In genomic region chr7:27605283-27605682, GRCh38 we compare ENCODE assay signal across 19 cellular contexts. TPM values are rescaled to one million over a fixed set of nuclear protein-coding genes. Genes with fewer than 3 reads are reported as not detected.
DNase-seq lines count a peak whose midpoint lies in the region; ATAC-seq, FAIRE-seq and TF ChIP-seq lines count a peak whose summit lies in the region.
"Had no signal": no experiment of that assay in that cellular context is flagged by ENCODE, and none has a peak within 500 bp of the region (broad histone marks: within the 10 kb centered on the region; RNA-seq: fewer than 3 reads in every experiment).

No MANE protein-coding gene starts in this region.

- H3K79me2 ChIP-seq in Loucy (ENCODE audit: insufficient read depth, low read length) = no peaks in the 10 kb centered on the region
- no peaks in the 10 kb centered on the region for H3K79me2 ChIP-seq in K562 (ENCODE audit: control insufficient read depth, insufficient read depth, low read length)

- H3K4ac ChIP-seq in mesenchymal stem cell (ENCODE audit: low read depth in 1 of 2, low read length in 2 of 2) = no peak overlapping the region

- no peak overlapping the region for H2AK5ac ChIP-seq in mesenchymal stem cell (ENCODE audit: low read length, severe bottlenecking)

- H2BK15ac ChIP-seq in mesenchymal stem cell (ENCODE audit: low read depth, poor library complexity, severe bottlenecking) = no peak overlapping the region

- H2AFZ ChIP-seq in Loucy (ENCODE audit: low read length) (no peak overlapping the region), K562 (ENCODE audit: low read depth, low read length) (no peak overlapping the region), mesenchymal stem cell (ENCODE audit: low read depth, low read length) (no peak overlapping the region)

- H3K27ac Mint-ChIP-seq in endothelial cell (ENCODE audit: unreplicated experiment) = no peak overlapping the region
- H3K27ac Mint-ChIP-seq: activated T-helper 17 cell treated with anti-CD3 and anti-CD28 coated beads, Interleukin-2, amount 50 U/mL, for 72 hours; CD4-positive, CD25-positive, alpha-beta regulatory T cell had no signal

- no peak overlapping the region for H2BK120ac ChIP-seq in mesenchymal stem cell (ENCODE audit: low read depth, low read length)

- H3K27me3 Mint-ChIP-seq in endothelial cell (ENCODE audit: unreplicated experiment) = no peaks in the 10 kb centered on the region
- H3K27me3 Mint-ChIP-seq: activated T-helper 17 cell treated with anti-CD3 and anti-CD28 coated beads, Interleukin-2, amount 50 U/mL, for 72 hours; CD4-positive, CD25-positive, alpha-beta regulatory T cell had no signal

- ATAC-seq in K562 (no peak), GM21515 (IDR thresholded peaks at IDR 0.05; ENCODE audit: unreplicated experiment) (no peak), left colon (no peak)
- ATAC-seq: activated T-helper 17 cell treated with anti-CD3 and anti-CD28 coated beads, Interleukin-2, amount 50 U/mL, for 72 hours had no signal

- no peak for TF ChIP-seq POLR2A in K562 (conservative IDR thresholded peaks at IDR 0.05)

- H3K23ac ChIP-seq in mesenchymal stem cell (ENCODE audit: low read length in 2 of 2) = no peak overlapping the region

- no peak overlapping the region for H2BK12ac ChIP-seq in mesenchymal stem cell (ENCODE audit: low read length in 2 of 2)

- H3F3A ChIP-seq in Loucy (ENCODE audit: low read depth) = peaks cover 11% of the 10 kb centered on the region

- H3K36me3 ChIP-seq in Loucy (ENCODE audit: insufficient read depth, low read length) (no peaks in the 10 kb centered on the region), K562 (ENCODE audit: control insufficient read depth, insufficient read depth, low read length) (no peaks in the 10 kb centered on the region), mesenchymal stem cell (ENCODE audit: control insufficient read depth in 1 of 2, insufficient read depth in 2 of 2, low read depth in 1 of 2, low read length in 2 of 2) (no peaks in the 10 kb centered on the region)
- H3K36me3 ChIP-seq: breast epithelium, left ventricle myocardium inferior, Peyer's patch, suprapubic skin had no signal

- DNase-seq in K562 (ENCODE audit: extremely low read depth in 1 of 4, low spot score in 3 of 4) (no peak), mesenchymal stem cell (no peak), endothelial cell (ENCODE audit: low spot score) (no peak), left colon (no peak)
- no peak for DNase-seq in effector CD8-positive, alpha-beta T cell (lab: John Stamatoyannopoulos, UW)
- DNase-seq: activated CD4-positive, alpha-beta T cell treated with anti-CD3 and anti-CD28 coated beads for 4 hours; cortex of kidney; left ventricle myocardium inferior; occipital lobe; Peyer's patch; retina; stimulated activated CD4-positive, alpha-beta T cell treated with anti-CD3 and anti-CD28 coated beads, Interleukin-15, amount 100 ng/mL, for 24 hours had no signal

- no peak overlapping the region for H4K91ac ChIP-seq in mesenchymal stem cell (ENCODE audit: low read length)

- intact Hi-C loops in K562 (cut with micrococcal nuclease) (no loop called here), left colon (cut with DNase I, micrococcal nuclease) (no loop called here)

- H3K9me3 Mint-ChIP-seq in endothelial cell (ENCODE audit: unreplicated experiment) = no peaks in the 10 kb centered on the region
- H3K9me3 Mint-ChIP-seq: activated T-helper 17 cell treated with anti-CD3 and anti-CD28 coated beads, Interleukin-2, amount 50 U/mL, for 72 hours; CD4-positive, CD25-positive, alpha-beta regulatory T cell had no signal

- no peaks in the 10 kb centered on the region for H3K9me1 ChIP-seq in K562 (ENCODE audit: control insufficient read depth, insufficient read depth, low read length)

- no peak; the same call in 1 of the 2 replicates for TF ChIP-seq CTCF in Loucy (conservative IDR thresholded peaks at IDR 0.05; ENCODE audit: low read length)
- no peak for TF ChIP-seq CTCF in K562 (IDR thresholded peaks at IDR 0.05 in 2 of 3, conservative IDR thresholded peaks at IDR 0.05 in 1 of 3; ENCODE audit: insufficient read depth in 2 of 3, low read depth in 1 of 3, low read length in 3 of 3)
- no peak for TF ChIP-seq CTCF in endothelial cell (IDR thresholded peaks at IDR 0.05; ENCODE audit: unreplicated experiment)

- no peak overlapping the region for H3K27ac ChIP-seq in K562 (ENCODE audit: extremely low read depth, low read depth, low read length)
- no peak overlapping the region for H3K27ac ChIP-seq in mesenchymal stem cell (ENCODE audit: low read length, poor library complexity, severe bottlenecking)
- H3K27ac ChIP-seq: breast epithelium, left ventricle myocardium inferior, Peyer's patch, suprapubic skin had no signal

- peaks cover 5% of the 10 kb centered on the region for H4K20me1 ChIP-seq in Loucy (ENCODE audit: insufficient read depth, low read length, poor library complexity, severe bottlenecking)
- no peaks in the 10 kb centered on the region for H4K20me1 ChIP-seq in K562 (replicated peaks; ENCODE audit: control insufficient read depth, insufficient read depth, low read length)

- no CpG with 5 or more reads among the region's 2 CpGs for WGBS in K562 (ENCODE audit: insufficient coverage, low coverage, missing lambda C conversion rate)
- WGBS in mesenchymal stem cell = no CpG with 5 or more reads among the region's 2 CpGs

- TF ChIP-seq EP300 in K562 (IDR thresholded peaks at IDR 0.05; ENCODE audit: low read length) = no peak

- H3K4me3 Mint-ChIP-seq in endothelial cell (ENCODE audit: unreplicated experiment) = no peak overlapping the region
- H3K4me3 Mint-ChIP-seq: activated T-helper 17 cell treated with anti-CD3 and anti-CD28 coated beads, Interleukin-2, amount 50 U/mL, for 72 hours; CD4-positive, CD25-positive, alpha-beta regulatory T cell had no signal

- H3K4me1 ChIP-seq in Loucy (ENCODE audit: insufficient read depth, low read length, poor library complexity, severe bottlenecking) (peaks cover 64% of the 10 kb centered on the region), K562 (replicated peaks in 1 of 2; ENCODE audit: control insufficient read depth in 2 of 2, insufficient read depth in 2 of 2, low read length in 2 of 2) (peaks cover 0 to 8% of the 10 kb centered on the region in 2 experiments; a peak in 3 of 5 replicates), mesenchymal stem cell (ENCODE audit: control insufficient read depth, insufficient read depth, low read depth, low read length) (peaks cover 2% of the 10 kb centered on the region)
- H3K4me1 ChIP-seq: breast epithelium, suprapubic skin had no signal

- no peaks in the 10 kb centered on the region for H3K9me3 ChIP-seq in Loucy (ENCODE audit: insufficient read depth, low read depth, low read length)
- H3K9me3 ChIP-seq in K562 (replicated peaks; ENCODE audit: control insufficient read depth, insufficient read depth, low read depth, low read length) = no peaks in the 10 kb centered on the region
- H3K9me3 ChIP-seq in mesenchymal stem cell (ENCODE audit: control insufficient read depth, low read length) = no peaks in the 10 kb centered on the region
- H3K9me3 ChIP-seq: breast epithelium, left ventricle myocardium inferior, Peyer's patch, suprapubic skin had no signal

- no peak overlapping the region for H3K14ac ChIP-seq in mesenchymal stem cell (ENCODE audit: low read length in 2 of 2)

- no peak overlapping the region for H2BK5ac ChIP-seq in mesenchymal stem cell (ENCODE audit: low read depth, low read length, poor library complexity, severe bottlenecking)

- H3K9me2 ChIP-seq in Loucy (replicated peaks; ENCODE audit: low read depth, low read length) = no peaks in the 10 kb centered on the region

- TF ChIP-seq RAD21 in K562 (CRISPR knock-in tag; conservative IDR thresholded peaks at IDR 0.05 in 1 of 2, IDR thresholded peaks at IDR 0.05 in 1 of 2) = no peak

- no peak for FAIRE-seq in K562 (lab: Jason Lieb, UNC)

- no peaks in the 10 kb centered on the region for H3K36me3 Mint-ChIP-seq in endothelial cell (ENCODE audit: low read depth, unreplicated experiment)

- BruUV-seq in K562 (replicated peaks; lab: Mats Ljungman, UMichigan) = no TSS peak

- in situ Hi-C loops in K562 (cut with MboI) = no loop called here

- H3K9ac ChIP-seq in Loucy (ENCODE audit: low read depth, low read length, poor library complexity, severe bottlenecking) = peak overlapping the region; percentile 47
- H3K9ac ChIP-seq in K562 (ENCODE audit: insufficient read depth in 1 of 2, low read depth in 2 of 2, low read length in 2 of 2) = no peak overlapping the region
- peak overlapping the region; percentile 49 for H3K9ac ChIP-seq in mesenchymal stem cell (ENCODE audit: low read length)

- peaks cover 21% of the 10 kb centered on the region for H3K4me1 Mint-ChIP-seq in endothelial cell (ENCODE audit: unreplicated experiment)
- H3K4me1 Mint-ChIP-seq: activated T-helper 17 cell treated with anti-CD3 and anti-CD28 coated beads, Interleukin-2, amount 50 U/mL, for 72 hours had no signal

- CTCF ChIA-PET in K562 (lab: Yijun Ruan, JAX; ENCODE audit: low intra/inter-chr PET ratio) = no interaction called here

- H3K18ac ChIP-seq in mesenchymal stem cell (ENCODE audit: low read depth in 1 of 2, low read length in 2 of 2) = no peak overlapping the region

- no peak overlapping the region for H4K8ac ChIP-seq in mesenchymal stem cell (ENCODE audit: low read length)

- POLR2A ChIA-PET in K562 (lab: Yijun Ruan, JAX) = interaction anchor here (0.6 to 0.9 kb wide), 2 partner anchors 58 to 83 kb away, joined by 3 read pairs; partner anchors contain the start of gene HIBADH

- peaks cover 2% of the 10 kb centered on the region for H3K79me1 ChIP-seq in mesenchymal stem cell (replicated peaks; ENCODE audit: low read length, poor library complexity, severe bottlenecking)

- H3K4me2 ChIP-seq in Loucy (ENCODE audit: low read depth, low read length, poor library complexity, severe bottlenecking) = peak overlapping the region; percentile 74
- H3K4me2 ChIP-seq in K562 (ENCODE audit: insufficient read depth, low read length) = no peak overlapping the region
- H3K4me2 ChIP-seq in mesenchymal stem cell (ENCODE audit: low read length, poor library complexity, severe bottlenecking) = no peak overlapping the region

- H3K27me3 ChIP-seq in Loucy (ENCODE audit: insufficient read depth, low read length, poor library complexity, severe bottlenecking) (no peaks in the 10 kb centered on the region), K562 (ENCODE audit: control insufficient read depth in 2 of 2, insufficient read depth in 2 of 2, low read length in 2 of 2) (no peaks in the 10 kb centered on the region), mesenchymal stem cell (ENCODE audit: control insufficient read depth in 1 of 2, insufficient read depth in 1 of 2, low read length in 2 of 2) (no peaks in the 10 kb centered on the region)
- H3K27me3 ChIP-seq: breast epithelium, Peyer's patch, suprapubic skin had no signal

- peak overlapping the region; percentile 11; the same call in 1 of the 2 replicates for H3K4me3 ChIP-seq in GM08714 (ENCODE audit: low read length)
- peak overlapping the region; percentile 68 for H3K4me3 ChIP-seq in Loucy (ENCODE audit: low read length, poor library complexity, severe bottlenecking)
- H3K4me3 ChIP-seq in K562 = no peak overlapping the region
- H3K4me3 ChIP-seq in mesenchymal stem cell (ENCODE audit: insufficient read depth in 1 of 2, low read depth in 1 of 2, low read length in 2 of 2) = no peak overlapping the region
- H3K4me3 ChIP-seq: breast epithelium, left ventricle myocardium inferior, Peyer's patch, suprapubic skin had no signal

RNA-seq across cellular contexts. Expression of gene HIBADH, which starts 57.4 kb away (rescaled TPM):
- 13.1 and 31.6 TPM in 2 replicates for total RNA-seq in K562 (2011; cell fraction: chromatin; rRNA removed; ENCODE audit: low replicate concordance)
- 6.7 and 8.3 TPM in 2 replicates for total RNA-seq in K562 (2011; cell fraction: nucleolus; rRNA removed)
- total RNA-seq in K562 (2011; cell fraction: nucleoplasm; rRNA removed) = 16.2 and 18.0 TPM in 2 replicates
- total RNA-seq in K562 (2014; rRNA removed) (38.0 and 40.2 TPM in 2 replicates), K562 (2014; rRNA removed; fragmentation: Illumina TruSeq; extraction: Trizol) (36.9 and 41.2 TPM in 2 replicates), K562 (2015; rRNA removed; fragmentation: Illumina TruSeq; extraction: Trizol) (35.4 and 36.0 TPM in 2 replicates), K562 (2021) (28.9 and 29.4 TPM in 2 replicates), endothelial cell (ENCODE audit: unreplicated experiment) (15.4 TPM), left colon (10 to 100 TPM; 25.4 to 38.6 TPM)
- polyA plus RNA-seq in K562 (2011; rRNA removed) (57.8 and 67.8 TPM in 2 replicates), K562 (2014; fragmentation: Illumina TruSeq; extraction: Trizol) (38.5 and 51.0 TPM in 2 replicates), K562 (2014; fragmentation: Nextera tagmentation; extraction: Ambion mirVana) (10 to 100 TPM; 10.7 to 13.9 TPM), K562 (2014; rRNA removed) (45.3 and 46.7 TPM in 2 replicates)
- polyA plus RNA-seq in K562 (2011; cell fraction: cytosol; rRNA removed) = 26.6 and 49.6 TPM in 2 replicates
- polyA plus RNA-seq in K562 (2011; cell fraction: nucleus; rRNA removed) = 14.5 and 23.0 TPM in 2 replicates
- polyA plus RNA-seq in K562 (2012) = 29.4 and 32.4 TPM in 2 replicates
- 32.3 and 38.1 TPM in 2 replicates for polyA minus RNA-seq in K562 (2011; rRNA and poly(A)+ RNA removed)
- 14.6 and 14.9 TPM in 2 replicates for polyA minus RNA-seq in K562 (2011; cell fraction: cytosol; rRNA and poly(A)+ RNA removed)
- polyA minus RNA-seq in K562 (2011; cell fraction: nucleus; rRNA and poly(A)+ RNA removed) = 11.2 and 16.2 TPM in 2 replicates
- 26.9 TPM for polyA plus RNA-seq in mesenchymal stem cell (2013, experiment 1 of 2)
- polyA plus RNA-seq in mesenchymal stem cell (2013, experiment 2 of 2) = 29.0 TPM

Comparison
In these comparisons a context has a peak if more than half of its experiments do, and no peak if none do; other contexts are left out.
1. H3K4me3 ChIP-seq: peak in GM08714 (single experiment) and Loucy (single experiment); none in K562 (single experiment) and mesenchymal stem cell (0 of 2).
2. H3K9ac ChIP-seq: peak in Loucy (single experiment) and mesenchymal stem cell (single experiment); none in K562 (0 of 2).